In genomic region chr10:62459072-62459471, GRCh38 we compare ENCODE assay signal across 18 cellular contexts.
DNase-seq lines count a peak whose midpoint lies in the region; ATAC-seq, FAIRE-seq and TF ChIP-seq lines count a peak whose summit lies in the region.
"Had no signal": no experiment of that assay in that cellular context is flagged by ENCODE, and none has a peak within 500 bp of the region (broad histone marks: within the 10 kb centered on the region; RNA-seq: fewer than 3 reads in every experiment).

No MANE protein-coding gene starts in this region.

- no peaks in the 10 kb centered on the region for H3K36me3 ChIP-seq in IMR-90 (ENCODE audit: control insufficient read depth, insufficient read depth, low read length)

- intact Hi-C loops in IMR-90 (cut with micrococcal nuclease) = no loop called here

- no peak overlapping the region for H3K14ac ChIP-seq in IMR-90 (replicated peaks; ENCODE audit: low read depth, low read length)

- no peak overlapping the region for H3K9ac ChIP-seq in IMR-90 (ENCODE audit: low read depth, low read length)

- no peak for TF ChIP-seq CTCF in AG09319 (IDR thresholded peaks at IDR 0.05; ENCODE audit: low read depth, low read length)
- TF ChIP-seq CTCF in IMR-90 (conservative IDR thresholded peaks at IDR 0.05; ENCODE audit: low read depth, low read length) = no peak

- no peak overlapping the region for H3K18ac ChIP-seq in IMR-90 (ENCODE audit: low read depth, low read length)

- no CpG with 5 or more reads among the region's 1 CpG for WGBS in IMR-90 (ENCODE audit: extremely low coverage in 2 of 2, insufficient read length in 1 of 2), 2 experiments

- H3K4me3 ChIP-seq in IMR-90 (ENCODE audit: insufficient read depth, low read depth, low read length) = no peak overlapping the region

- H3K79me1 ChIP-seq in IMR-90 (ENCODE audit: low read depth in 1 of 2, low read length in 2 of 2) = no peaks in the 10 kb centered on the region

- H4K5ac ChIP-seq in IMR-90 (ENCODE audit: low read depth, low read length) = no peak overlapping the region

- no peak overlapping the region for H4K8ac ChIP-seq in IMR-90 (ENCODE audit: low read depth in 2 of 2, low read length in 2 of 2)

- DNase-seq in AG09319 (ENCODE audit: extremely low read depth, low read depth) = peak; percentile 49
- peak; percentile 85 for DNase-seq in IMR-90
- DNase-seq in mucosa of gallbladder (ENCODE audit: low spot score) = peak; percentile 22
- DNase-seq in HEK293T (ENCODE audit: extremely low spot score) = no peak
- DNase-seq in activated effector memory CD4-positive, alpha-beta T cell treated with anti-CD3 and anti-CD28 coated beads, Interleukin-2, amount 50 U/mL, for 16 hours = no peak
- DNase-seq in G401 (ENCODE audit: low spot score) = no peak
- DNase-seq: activated CD4-positive, alpha-beta T cell treated with anti-CD3 and anti-CD28 coated beads for 1 hour; activated naive CD8-positive, alpha-beta T cell treated with anti-CD3 and anti-CD28 coated beads, Interleukin-2, amount 10 ng/mL, durations not matched to agents 7 days and 5 days; foreskin keratinocyte; immature natural killer cell; MM.1S; NCI-H2029 treated with DMSO at 0.1 percent for 48 hours; NCI-H69; occipital lobe; T-helper 17 cell had no signal

- H2BK20ac ChIP-seq in IMR-90 (ENCODE audit: low read depth, low read length) = no peak overlapping the region

- no peak overlapping the region for H2BK120ac ChIP-seq in IMR-90 (ENCODE audit: low read depth, low read length)

- no TSS peak for BruUV-seq in IMR-90 (replicated peaks; lab: Mats Ljungman, UMichigan)

- POLR2A ChIA-PET in IMR-90 (lab: Charles Lee; ENCODE audit: unreplicated experiment) = no interaction called here
- POLR2A ChIA-PET in HEK293T (lab: Yijun Ruan, JAX) = no interaction called here

- H2BK5ac ChIP-seq in IMR-90 (ENCODE audit: low read depth, low read length, poor library complexity, severe bottlenecking) = no peak overlapping the region

- peak; percentile 95 for FAIRE-seq in endometrium (lab: Jason Lieb, UNC)
- FAIRE-seq: HTR-8/SVneo had no signal

- dilution Hi-C loops in IMR-90 (cut with HindIII; ENCODE audit: low sequenced_read_pairs, unreplicated experiment) = no loop called here

- ATAC-seq in IMR-90 (ENCODE audit: low read depth) (peak; percentile 61), HG03439 (IDR thresholded peaks at IDR 0.05; ENCODE audit: unreplicated experiment) (no peak)
- ATAC-seq: foreskin keratinocyte, T-helper 17 cell had no signal

- in situ Hi-C loops in IMR-90 (cut with MboI; ENCODE audit: low sequenced_read_pairs) (no loop called here), G401 (cut with HindIII; ENCODE audit: low sequenced_read_pairs) (no loop called here)

- no peak overlapping the region for H3K4me2 ChIP-seq in IMR-90 (ENCODE audit: low read depth, low read length)

- H2BK15ac ChIP-seq in IMR-90 (ENCODE audit: low read depth, low read length) = no peak overlapping the region

- H2AFZ ChIP-seq in IMR-90 (replicated peaks; ENCODE audit: low read length, poor library complexity) = no peak overlapping the region

- no peak for TF ChIP-seq POLR2A in IMR-90 (IDR thresholded peaks at IDR 0.05; ENCODE audit: low read depth, low read length)

- H3K4me1 ChIP-seq in IMR-90 (ENCODE audit: control insufficient read depth, insufficient read depth, low read length) = peaks cover 6% of the 10 kb centered on the region

- no peak overlapping the region for H3K27ac ChIP-seq in IMR-90 (ENCODE audit: insufficient read depth, low read length)
- H3K27ac ChIP-seq: foreskin keratinocyte had no signal

- H4K20me1 ChIP-seq in IMR-90 (ENCODE audit: insufficient read depth, low read length) = no peaks in the 10 kb centered on the region

- H3K56ac ChIP-seq in IMR-90 (ENCODE audit: extremely low read depth, insufficient read depth, low read length) = no peak overlapping the region

- H3K4ac ChIP-seq in IMR-90 (ENCODE audit: low read depth, low read length) = no peak overlapping the region

- no peak overlapping the region for H2AK9ac ChIP-seq in IMR-90 (replicated peaks; ENCODE audit: low read depth, low read length, poor library complexity)

- no peaks in the 10 kb centered on the region for H3K27me3 ChIP-seq in IMR-90 (ENCODE audit: control insufficient read depth, insufficient read depth, low read length)
- H3K27me3 ChIP-seq: foreskin keratinocyte had no signal

- no peaks in the 10 kb centered on the region for H3K9me3 ChIP-seq in IMR-90 (ENCODE audit: control insufficient read depth, insufficient read depth, low read length)

- CTCF ChIA-PET in IMR-90 (lab: Yijun Ruan, JAX) (interaction anchor here (0.8 to 1.0 kb wide), 2 partner anchors 21 to 194 kb away, joined by 3 read pairs; no protein-coding TSS in a partner anchor), HEK293T (lab: Yijun Ruan, JAX) (interaction anchor here (0.8 to 1.0 kb wide), 2 partner anchors 19 to 22 kb away, joined by 4 read pairs; no protein-coding TSS in a partner anchor)

- H2AK5ac ChIP-seq in IMR-90 (ENCODE audit: low read depth, low read length) = no peak overlapping the region

- TF ChIP-seq RAD21 in IMR-90 (IDR thresholded peaks at IDR 0.05; ENCODE audit: low read length) = no peak

- no peak overlapping the region for H3K23ac ChIP-seq in IMR-90 (ENCODE audit: low read depth, low read length)

- peaks cover 3% of the 10 kb centered on the region; the same call in 1 of the 2 replicates for H3K9me1 ChIP-seq in IMR-90 (ENCODE audit: insufficient read depth, low read length)

- H4K91ac ChIP-seq in IMR-90 (ENCODE audit: insufficient read depth, low read depth, low read length) = no peak overlapping the region

TF ChIP-seq in IMR-90, 13 proteins besides CTCF, POLR2A, EP300 and RAD21:
- peak; percentile 42; the same call in 1 of the 2 replicates for TF ChIP-seq FOS (IDR thresholded peaks at IDR 0.05; ENCODE audit: low read depth, low read length)
- no peak for TF ChIP-seq SMC3 (IDR thresholded peaks at IDR 0.05; ENCODE audit: low read depth, low read length)

TF ChIP-seq in HEK293T, 16 proteins besides CTCF, POLR2A, EP300 and RAD21:
- TF ChIP-seq FOXA1 (IDR thresholded peaks at IDR 0.05) (no peak), CTBP1 (IDR thresholded peaks at IDR 0.05; ENCODE audit: borderline replicate concordance) (no peak), PKNOX1 (IDR thresholded peaks at IDR 0.05) (no peak), ELF4 (IDR thresholded peaks at IDR 0.05) (no peak), LEF1 (IDR thresholded peaks at IDR 0.05; ENCODE audit: borderline replicate concordance) (no peak), NFRKB (IDR thresholded peaks at IDR 0.05) (no peak), SP1 (IDR thresholded peaks at IDR 0.05) (no peak), ZNF384 (IDR thresholded peaks at IDR 0.05) (no peak), BHLHE40 (IDR thresholded peaks at IDR 0.05; ENCODE audit: borderline replicate concordance) (no peak), HDGF (IDR thresholded peaks at IDR 0.05; ENCODE audit: borderline replicate concordance) (no peak), L3MBTL2 (conservative IDR thresholded peaks at IDR 0.05) (no peak), TARDBP (IDR thresholded peaks at IDR 0.05) (no peak), ARNT (IDR thresholded peaks at IDR 0.05) (no peak), SUZ12 (IDR thresholded peaks at IDR 0.05) (no peak), FOXM1 (IDR thresholded peaks at IDR 0.05; ENCODE audit: borderline replicate concordance) (no peak), FOXK2 (IDR thresholded peaks at IDR 0.05) (no peak)

Comparison
In these comparisons a context has a peak if more than half of its experiments do, and no peak if none do; other contexts are left out.
1. DNase-seq: peak in AG09319 (single experiment), IMR-90 (single experiment) and mucosa of gallbladder (single experiment); none in HEK293T (single experiment), activated effector memory CD4-positive, alpha-beta T cell treated with anti-CD3 and anti-CD28 coated beads, Interleukin-2, amount 50 U/mL, for 16 hours (single experiment) and G401 (single experiment).